In genomic region chr2:223262946-223263345, GRCh38 we compare ENCODE assay signal across 16 cellular contexts.
DNase-seq lines count a peak whose midpoint lies in the region; ATAC-seq and TF ChIP-seq lines count a peak whose summit lies in the region.
"Had no signal": no experiment of that assay in that cellular context is flagged by ENCODE, and none has a peak within 500 bp of the region (broad histone marks: within the 10 kb centered on the region; RNA-seq: fewer than 3 reads in every experiment).

No MANE protein-coding gene starts in this region.

- H3K4me3 Mint-ChIP-seq in H9 = no peak overlapping the region
- H3K4me3 Mint-ChIP-seq: activated CD4-positive, alpha-beta T cell treated with anti-CD3 and anti-CD28 coated beads for 36 hours; brain had no signal

- WGBS in SK-N-SH (ENCODE audit: low lambda C conversion rate) = 24% methylated on average over 6 of the region's 6 CpGs
- WGBS in H9 (ENCODE audit: extremely low coverage, insufficient read length, low lambda C conversion rate) = no CpG with 5 or more reads among the region's 6 CpGs

- H3K27me3 Mint-ChIP-seq in H9 (ENCODE audit: low read depth) = no peaks in the 10 kb centered on the region; the same call in 1 of the 2 replicates
- H3K27me3 Mint-ChIP-seq: activated CD4-positive, alpha-beta T cell treated with anti-CD3 and anti-CD28 coated beads for 36 hours had no signal

- no peaks in the 10 kb centered on the region for H3K79me1 ChIP-seq in H9 (ENCODE audit: insufficient read depth, low read depth, low read length, poor library complexity, severe bottlenecking)

- no peak overlapping the region for H3K27ac ChIP-seq in A673 (ENCODE audit: low read depth, low read length, poor library complexity, severe bottlenecking)
- H3K27ac ChIP-seq in HEK293 (ENCODE audit: extremely low read depth, low read depth, low read length) = no peak overlapping the region
- peak overlapping the region; percentile 31 to 43; a peak in 3 of 4 replicates for H3K27ac ChIP-seq in SK-N-SH (ENCODE audit: low read depth in 2 of 2, low read length in 1 of 2)
- H3K27ac ChIP-seq in H9 (ENCODE audit: insufficient read length, low read depth, low read length) = no peak overlapping the region
- H3K27ac ChIP-seq: thoracic aorta had no signal

- no peaks in the 10 kb centered on the region for H3K4me1 ChIP-seq in A673 (ENCODE audit: insufficient read depth, low read length, poor library complexity, severe bottlenecking)
- H3K4me1 ChIP-seq in HEK293 (ENCODE audit: control insufficient read depth, insufficient read depth, low read length) = no peaks in the 10 kb centered on the region
- peaks cover 2 to 10% of the 10 kb centered on the region in 2 experiments; a peak in 2 of 4 replicates for H3K4me1 ChIP-seq in SK-N-SH (ENCODE audit: control insufficient read depth in 1 of 2, insufficient read depth in 2 of 2, low read depth in 1 of 2, low read length in 1 of 2)
- H3K4me1 ChIP-seq in H9 (ENCODE audit: insufficient read depth, low read length) = no peaks in the 10 kb centered on the region

- H3K9ac ChIP-seq in SK-N-SH (no peak overlapping the region), H9 (ENCODE audit: extremely low read depth, insufficient read length, low read length) (no peak overlapping the region)

- peaks cover 0 to 6% of the 10 kb centered on the region in 2 experiments; a peak in 3 of 4 replicates for H3K4me1 Mint-ChIP-seq in H9
- H3K4me1 Mint-ChIP-seq: activated CD4-positive, alpha-beta T cell treated with anti-CD3 and anti-CD28 coated beads for 36 hours; brain had no signal

- peak overlapping the region; percentile 21; the same call in 1 of the 2 replicates for H3K4me2 ChIP-seq in SK-N-SH
- no peak overlapping the region for H3K4me2 ChIP-seq in H9 (ENCODE audit: insufficient read depth, insufficient read length, low read length)

- H2BK20ac ChIP-seq in H9 (ENCODE audit: low read depth, low read length, poor library complexity, severe bottlenecking) = no peak overlapping the region

- no peak for TF ChIP-seq RAD21 in SK-N-SH (IDR thresholded peaks at IDR 0.05; ENCODE audit: low read length)

- DNase-seq in A673 (ENCODE audit: low spot score) = peak; percentile 18
- no peak for DNase-seq in SK-N-SH
- peak; percentile 26 for DNase-seq in iPS-NIHi7 (ENCODE audit: extremely low spot score)
- no peak for DNase-seq in H9
- DNase-seq in amniotic stem cell (lab: John Stamatoyannopoulos, UW) = no peak
- no peak for DNase-seq in amygdala (lab: John Stamatoyannopoulos, UW)
- DNase-seq: activated CD4-positive, alpha-beta T cell treated with anti-CD3 and anti-CD28 coated beads for 36 hours; activated T-cell treated with anti-CD3 and anti-CD28 coated beads, Interleukin-2, amount 50 U/mL, for 48 hours; DMS79; NCI-H1105; NCI-H69; retina had no signal

- H2AK5ac ChIP-seq in H9 (ENCODE audit: insufficient read length, low read length) = no peak overlapping the region

- H3K27me3 ChIP-seq in A673 (replicated peaks; ENCODE audit: insufficient read depth, low read depth, low read length, poor library complexity) (no peaks in the 10 kb centered on the region), SK-N-SH (ENCODE audit: insufficient read depth) (no peaks in the 10 kb centered on the region), H9 (ENCODE audit: insufficient read depth, low read length) (no peaks in the 10 kb centered on the region)

- H3K4me3 ChIP-seq in A673 (ENCODE audit: low read depth, low read length, poor library complexity, severe bottlenecking) (no peak overlapping the region), HEK293 (ENCODE audit: low read depth, low read length) (no peak overlapping the region), SK-N-SH (ENCODE audit: low read depth in 2 of 2, low read length in 1 of 2) (no peak overlapping the region)
- H3K4me3 ChIP-seq: thoracic aorta had no signal

- peak; percentile 36 to 77; a peak in 2 of 4 replicates for TF ChIP-seq EP300 in SK-N-SH (IDR thresholded peaks at IDR 0.05; ENCODE audit: borderline replicate concordance in 1 of 2, low read depth in 1 of 2, low read length in 1 of 2)

- no peak for ATAC-seq in GM19395 (IDR thresholded peaks at IDR 0.05; ENCODE audit: unreplicated experiment)
- ATAC-seq: activated CD4-positive, alpha-beta T cell treated with anti-CD3 and anti-CD28 coated beads for 36 hours had no signal

- TF ChIP-seq CTCF in A673 (conservative IDR thresholded peaks at IDR 0.05; ENCODE audit: low read depth, low read length) (no peak), HEK293 (tag by site-specific recombination; IDR thresholded peaks at IDR 0.05) (no peak), SK-N-SH (IDR thresholded peaks at IDR 0.05) (no peak), H9 (conservative IDR thresholded peaks at IDR 0.05) (no peak)

- no peaks in the 10 kb centered on the region for H3K79me2 ChIP-seq in SK-N-SH (ENCODE audit: insufficient read depth)
- H3K79me2 ChIP-seq in H9 (ENCODE audit: insufficient read depth, low read length) = no peaks in the 10 kb centered on the region

- no peak overlapping the region for H3T11ph ChIP-seq in H9 (ENCODE audit: low read length)

- no peak overlapping the region; a peak in 1 of 7 replicates for H3K27ac Mint-ChIP-seq in H9
- H3K27ac Mint-ChIP-seq: activated CD4-positive, alpha-beta T cell treated with anti-CD3 and anti-CD28 coated beads for 36 hours had no signal

- H3K36me3 Mint-ChIP-seq in H9 (ENCODE audit: insufficient read depth in 1 of 3, low read depth in 3 of 3) = peaks cover 0 to 2% (median 0%) of the 10 kb centered on the region in 3 experiments; a peak in 1 of 7 replicates
- H3K36me3 Mint-ChIP-seq: brain had no signal

- H3K56ac ChIP-seq in H9 (ENCODE audit: insufficient read length, low read depth, low read length) = no peak overlapping the region

- no peaks in the 10 kb centered on the region for H3K9me2 ChIP-seq in SK-N-SH

- no peak overlapping the region for H3K14ac ChIP-seq in H9 (ENCODE audit: insufficient read depth, low read length)

- H4K8ac ChIP-seq in H9 (replicated peaks; ENCODE audit: insufficient read length, low read depth, low read length) = no peak overlapping the region

- H3K18ac ChIP-seq in H9 (ENCODE audit: insufficient read length, low read depth, low read length) = no peak overlapping the region

- H2BK15ac ChIP-seq in H9 (ENCODE audit: low read depth, low read length) = no peak overlapping the region

- H2BK5ac ChIP-seq in H9 (ENCODE audit: insufficient read length, low read length) = no peak overlapping the region

- H3K9me3 Mint-ChIP-seq in H9 = peaks cover 0 to under 1% of the 10 kb centered on the region in 2 experiments; a peak in 1 of 5 replicates

- H2BK120ac ChIP-seq in H9 (ENCODE audit: low read depth, low read length, poor library complexity, severe bottlenecking) = no peak overlapping the region

- H4K91ac ChIP-seq in H9 (ENCODE audit: insufficient read length, low read depth, low read length) = no peak overlapping the region

- H3K4ac ChIP-seq in H9 (ENCODE audit: low read depth, low read length) = no peak overlapping the region

- CTCF ChIA-PET in A673 (lab: Charles Lee) = no interaction called here
- CTCF ChIA-PET in HEK293 (lab: Yijun Ruan, JAX) = interaction anchor here (0.7 to 1.4 kb wide), 2 partner anchors 291 to 326 kb away, joined by 3 to 4 read pairs; no protein-coding TSS in a partner anchor
- CTCF ChIA-PET in SK-N-SH (lab: Yijun Ruan, JAX) = no interaction called here

- H2BK12ac ChIP-seq in H9 (ENCODE audit: insufficient read length, low read depth, low read length) = no peak overlapping the region

- H2AFZ ChIP-seq in SK-N-SH (ENCODE audit: low read depth) (peak overlapping the region; percentile 7; the same call in 1 of the 2 replicates), H9 (ENCODE audit: low read length) (no peak overlapping the region)

- BruUV-seq in A673 (replicated peaks; lab: Mats Ljungman, UMichigan) = no TSS peak

- no peaks in the 10 kb centered on the region for H3K23me2 ChIP-seq in H9 (ENCODE audit: insufficient read length, low read depth, low read length, poor library complexity, severe bottlenecking)

- no peak overlapping the region for H4K5ac ChIP-seq in H9 (ENCODE audit: insufficient read length, low read depth, low read length)

- H3K36me3 ChIP-seq in A673 (ENCODE audit: insufficient read depth, low read length, poor library complexity, severe bottlenecking) (no peaks in the 10 kb centered on the region), HEK293 (ENCODE audit: control insufficient read depth in 2 of 2, insufficient read depth in 1 of 2, low read length in 2 of 2) (no peaks in the 10 kb centered on the region), SK-N-SH (replicated peaks in 1 of 2; ENCODE audit: control insufficient read depth in 1 of 2, insufficient read depth in 2 of 2, low read length in 1 of 2) (no peaks in the 10 kb centered on the region)
- H3K36me3 ChIP-seq: thoracic aorta had no signal

- intact Hi-C loops in A673 (cut with micrococcal nuclease; ENCODE audit: unreplicated experiment) = no loop called here

- H3K9me3 ChIP-seq in A673 (ENCODE audit: low read depth, low read length, poor library complexity, severe bottlenecking) (no peaks in the 10 kb centered on the region), HEK293 (ENCODE audit: control insufficient read depth, insufficient read depth, low read depth, low read length) (no peaks in the 10 kb centered on the region), SK-N-SH (no peaks in the 10 kb centered on the region), H9 (ENCODE audit: control insufficient read depth, low read depth, low read length) (no peaks in the 10 kb centered on the region)
- H3K9me3 ChIP-seq: thoracic aorta had no signal

- POLR2A ChIA-PET in A673 (lab: Charles Lee; ENCODE audit: low non-redundant PET) = interaction anchor here (0.5 kb wide), 1 partner anchor 564 kb away, joined by 7 read pairs; no protein-coding TSS in a partner anchor
- POLR2A ChIA-PET in HEK293 (lab: Yijun Ruan, JAX) = no interaction called here
- POLR2A ChIA-PET in SK-N-SH (lab: Yijun Ruan, JAX) = no interaction called here

- no peak overlapping the region for H3K23ac ChIP-seq in H9 (ENCODE audit: insufficient read length, low read depth, low read length)

- H3F3A ChIP-seq in SK-N-SH (replicated peaks; ENCODE audit: insufficient read depth) = peaks cover 14% of the 10 kb centered on the region

- H4K20me1 ChIP-seq in SK-N-SH (ENCODE audit: insufficient read depth) = no peaks in the 10 kb centered on the region
- no peaks in the 10 kb centered on the region for H4K20me1 ChIP-seq in H9 (ENCODE audit: control insufficient read depth, insufficient read depth, insufficient read length)

TF ChIP-seq in SK-N-SH, 30 proteins besides CTCF, POLR2A, EP300 and RAD21 (continues in another document):
- TF ChIP-seq EZH2phosphoT487 (IDR thresholded peaks at IDR 0.05; ENCODE audit: borderline replicate concordance, low read depth) = no peak
- TF ChIP-seq POLR2AphosphoS5 (IDR thresholded peaks at IDR 0.05; ENCODE audit: low read depth, low read length) = peak; percentile 54; the same call in 1 of the 2 replicates
- TF ChIP-seq GABPA (IDR thresholded peaks at IDR 0.05; ENCODE audit: low read depth) = no peak
- no peak for TF ChIP-seq TAF1 (IDR thresholded peaks at IDR 0.05; ENCODE audit: borderline replicate concordance, low read depth, low read length)
- TF ChIP-seq NRF1 (IDR thresholded peaks at IDR 0.05; ENCODE audit: low read depth, low read length) = no peak

Comparison
In these comparisons a context has a peak if more than half of its experiments do, and no peak if none do; other contexts are left out.
1. DNase-seq: peak in A673 (single experiment) and iPS-NIHi7 (single experiment); none in SK-N-SH (single experiment), H9 (single experiment), amniotic stem cell (single experiment) and amygdala (0 of 56).
2. H3K27ac ChIP-seq: peak in SK-N-SH (2 of 2); none in A673 (single experiment), HEK293 (single experiment) and H9 (single experiment).